ENCODE assay signal across 9 cellular contexts in genomic region chr2:158214431-158214830, GRCh38.
DNase-seq lines count a peak whose midpoint lies in the region; ATAC-seq, FAIRE-seq and TF ChIP-seq lines count a peak whose summit lies in the region.
"Had no signal": no experiment of that assay in that cellular context is flagged by ENCODE, and none has a peak within 500 bp of the region (broad histone marks: within the 10 kb centered on the region; RNA-seq: fewer than 3 reads in every experiment).

No MANE protein-coding gene starts in this region.

- TF ChIP-seq RAD21 in HepG2 (CRISPR knock-in tag; IDR thresholded peaks at IDR 0.05) = no peak

- H3K4me1 ChIP-seq in HepG2 (ENCODE audit: insufficient read depth, low read length) = peaks cover 17% of the 10 kb centered on the region
- no peaks in the 10 kb centered on the region for H3K4me1 ChIP-seq in osteoblast (ENCODE audit: insufficient read depth, low read length)

- WGBS in HepG2 (ENCODE audit: low lambda C conversion rate) = 17% methylated on average over 2 of the region's 2 CpGs

- H3K4me2 ChIP-seq in HepG2 (ENCODE audit: low read depth, low read length) = peak overlapping the region; percentile 15
- H3K4me2 ChIP-seq in osteoblast (ENCODE audit: insufficient read depth, low read length) = no peak overlapping the region

- H3K36me3 Mint-ChIP-seq in activated T-cell treated with anti-CD3 and anti-CD28 coated beads, Interleukin-2, amount 50 U/mL, for 72 hours (ENCODE audit: insufficient read depth in 2 of 2) = no peaks in the 10 kb centered on the region
- no peaks in the 10 kb centered on the region for H3K36me3 Mint-ChIP-seq in activated T-cell treated with anti-CD3 and anti-CD28 coated beads, Interleukin-2, amount 50 U/mL, for 24 hours (ENCODE audit: low read depth)
- H3K36me3 Mint-ChIP-seq in immature natural killer cell = no peaks in the 10 kb centered on the region

- H2AFZ ChIP-seq in HepG2 (ENCODE audit: low read length) (no peak overlapping the region), osteoblast (ENCODE audit: low read length) (no peak overlapping the region)

- FAIRE-seq in HepG2 (lab: Jason Lieb, UNC) = peak; percentile 63

- no peak overlapping the region for H3K27ac ChIP-seq in HepG2 (ENCODE audit: extremely low read length, insufficient read depth, low read length)
- no peak overlapping the region for H3K27ac ChIP-seq in osteoblast (ENCODE audit: low read depth, low read length)

- no peaks in the 10 kb centered on the region for H3K9me3 Mint-ChIP-seq in activated T-cell treated with anti-CD3 and anti-CD28 coated beads, Interleukin-2, amount 50 U/mL, for 72 hours
- H3K9me3 Mint-ChIP-seq in activated T-cell treated with anti-CD3 and anti-CD28 coated beads, Interleukin-2, amount 50 U/mL, for 24 hours = no peaks in the 10 kb centered on the region
- H3K9me3 Mint-ChIP-seq in immature natural killer cell = peaks cover 0 to 4% (median 0%) of the 10 kb centered on the region in 6 donors
- H3K9me3 Mint-ChIP-seq: T-helper 1 cell treated with Interleukin-12 subunit alpha and Interleukin-12 subunit beta and Interleukin-4 antibody, amounts not matched to agents 30 μg/mL and 1 μg/mL, for 36 hours had no signal

- in situ Hi-C loops in HepG2 (cut with HindIII; ENCODE audit: extremely low pct_ligation_motif_present, low pct_unique_long_range_greater_than_20kb) = no loop called here

- no peak overlapping the region for H3K9ac ChIP-seq in HepG2 (ENCODE audit: insufficient read depth, low read depth, low read length)

- POLR2A ChIA-PET in HepG2 (lab: Yijun Ruan, JAX) = interaction anchor here (1.2 kb wide), 1 partner anchor 83 kb away, joined by 3 read pairs; no protein-coding TSS in a partner anchor

- peaks cover 17% of the 10 kb centered on the region for H3K27me3 Mint-ChIP-seq in activated T-cell treated with anti-CD3 and anti-CD28 coated beads, Interleukin-2, amount 50 U/mL, for 72 hours (ENCODE audit: low read depth)
- peaks cover 6% of the 10 kb centered on the region for H3K27me3 Mint-ChIP-seq in activated T-cell treated with anti-CD3 and anti-CD28 coated beads, Interleukin-2, amount 50 U/mL, for 24 hours
- no peaks in the 10 kb centered on the region for H3K27me3 Mint-ChIP-seq in immature natural killer cell (ENCODE audit: low read depth in 3 of 3)

- H3K36me3 ChIP-seq in HepG2 (replicated peaks in 1 of 2; ENCODE audit: control insufficient read depth in 1 of 2, insufficient read depth in 2 of 2, low read length in 2 of 2) (no peaks in the 10 kb centered on the region), osteoblast (ENCODE audit: insufficient read depth, low read length) (no peaks in the 10 kb centered on the region)

- H3K4me3 ChIP-seq in HepG2 (replicated peaks in 1 of 3; ENCODE audit: insufficient read depth in 1 of 3, low read depth in 2 of 3, low read length in 3 of 3) (no peak overlapping the region), osteoblast (ENCODE audit: insufficient read depth, low read length) (no peak overlapping the region)

- intact Hi-C loops in HepG2 (cut with micrococcal nuclease; ENCODE audit: unreplicated experiment) = no loop called here

- H4K20me1 ChIP-seq in HepG2 (ENCODE audit: insufficient read depth, low read length) (no peaks in the 10 kb centered on the region), osteoblast (ENCODE audit: insufficient read depth, low read length) (no peaks in the 10 kb centered on the region)

- no peak for DNase-seq in activated T-cell treated with anti-CD3 and anti-CD28 coated beads, Interleukin-2, amount 50 U/mL, for 72 hours
- no peak for DNase-seq in activated T-cell treated with anti-CD3 and anti-CD28 coated beads, Interleukin-2, amount 50 U/mL, for 24 hours
- peak; percentile 77 for DNase-seq in HepG2 (ENCODE audit: low spot score)
- DNase-seq in osteoblast (ENCODE audit: insufficient read length, low spot score, missing footprints) = no peak
- DNase-seq in hippocampal formation (lab: John Stamatoyannopoulos, UW) = no peak
- DNase-seq in immature natural killer cell = no peak

- CTCF ChIA-PET in HepG2 (lab: Yijun Ruan, JAX; ENCODE audit: low intra/inter-chr PET ratio, low total read pairs) = no interaction called here

- peaks cover 7% of the 10 kb centered on the region for H3K4me1 Mint-ChIP-seq in activated T-cell treated with anti-CD3 and anti-CD28 coated beads, Interleukin-2, amount 50 U/mL, for 72 hours (ENCODE audit: low read depth)
- peaks cover 8% of the 10 kb centered on the region for H3K4me1 Mint-ChIP-seq in activated T-cell treated with anti-CD3 and anti-CD28 coated beads, Interleukin-2, amount 50 U/mL, for 24 hours (ENCODE audit: low read depth)
- no peaks in the 10 kb centered on the region for H3K4me1 Mint-ChIP-seq in immature natural killer cell

- peak in 1 of 2 donors; percentile 33 for ATAC-seq in activated T-cell treated with anti-CD3 and anti-CD28 coated beads, Interleukin-2, amount 50 U/mL, for 72 hours (replicated peaks in 1 of 2)
- ATAC-seq in HG03196 (IDR thresholded peaks at IDR 0.05; ENCODE audit: unreplicated experiment) = peak; percentile 96
- peak; percentile 86 for ATAC-seq in HepG2

- TF ChIP-seq CTCF in HepG2 (CRISPR knock-in tag; IDR thresholded peaks at IDR 0.05) (no peak), osteoblast (IDR thresholded peaks at IDR 0.05; ENCODE audit: extremely low read depth, low read depth, low read length) (no peak)

- H3K79me2 ChIP-seq in HepG2 (ENCODE audit: insufficient read depth, low read length) (no peaks in the 10 kb centered on the region), osteoblast (ENCODE audit: insufficient read depth, low read length) (no peaks in the 10 kb centered on the region)

- BruUV-seq in HepG2 (replicated peaks; lab: Mats Ljungman, UMichigan) = no TSS peak

- TF ChIP-seq EP300 in HepG2 (IDR thresholded peaks at IDR 0.05; ENCODE audit: low read depth in 2 of 2, low read length in 2 of 2) (peak in 1 of 2 experiments; percentile 43; a peak in 1 of 4 replicates), HepG2 (CRISPR knock-in tag; IDR thresholded peaks at IDR 0.05; ENCODE audit: borderline replicate concordance) (no peak)

- no peak overlapping the region for H3K4me3 Mint-ChIP-seq in activated T-cell treated with anti-CD3 and anti-CD28 coated beads, Interleukin-2, amount 50 U/mL, for 72 hours
- no peak overlapping the region for H3K4me3 Mint-ChIP-seq in activated T-cell treated with anti-CD3 and anti-CD28 coated beads, Interleukin-2, amount 50 U/mL, for 24 hours
- no peak overlapping the region for H3K4me3 Mint-ChIP-seq in immature natural killer cell
- H3K4me3 Mint-ChIP-seq: T-helper 1 cell treated with Interleukin-12 subunit alpha and Interleukin-12 subunit beta and Interleukin-4 antibody, amounts not matched to agents 30 μg/mL and 1 μg/mL, for 36 hours had no signal

- no peak for TF ChIP-seq POLR2A in HepG2 (IDR thresholded peaks at IDR 0.05; ENCODE audit: insufficient read depth in 1 of 2, low read depth in 2 of 2, low read length in 2 of 2)

- H3K27me3 ChIP-seq in HepG2 (ENCODE audit: control insufficient read depth in 1 of 2, insufficient read depth in 2 of 2, low read length in 2 of 2) (peaks cover 0 to 2% of the 10 kb centered on the region in 2 experiments; a peak in 1 of 5 replicates), osteoblast (ENCODE audit: insufficient read depth, low read length) (no peaks in the 10 kb centered on the region)

- H3K9me3 ChIP-seq in HepG2 (ENCODE audit: low read length) = no peaks in the 10 kb centered on the region
- no peaks in the 10 kb centered on the region for H3K9me3 ChIP-seq in osteoblast (ENCODE audit: low read depth, low read length)

- H3K27ac Mint-ChIP-seq in activated T-cell treated with anti-CD3 and anti-CD28 coated beads, Interleukin-2, amount 50 U/mL, for 72 hours = peak overlapping the region; percentile 5
- H3K27ac Mint-ChIP-seq in activated T-cell treated with anti-CD3 and anti-CD28 coated beads, Interleukin-2, amount 50 U/mL, for 24 hours = no peak overlapping the region
- no peak overlapping the region for H3K27ac Mint-ChIP-seq in immature natural killer cell
- H3K27ac Mint-ChIP-seq: T-helper 1 cell treated with Interleukin-12 subunit alpha and Interleukin-12 subunit beta and Interleukin-4 antibody, amounts not matched to agents 30 μg/mL and 1 μg/mL, for 36 hours had no signal

TF ChIP-seq in PFSK-1, 5 proteins besides CTCF, POLR2A, EP300 and RAD21 (continues in another document):
- TF ChIP-seq SIN3A (IDR thresholded peaks at IDR 0.05; ENCODE audit: borderline replicate concordance, insufficient read depth, low read length) (peak; percentile 37; the same call in 1 of the 2 replicates), POLR2AphosphoS5 (IDR thresholded peaks at IDR 0.05; ENCODE audit: low read depth, low read length) (no peak)

TF ChIP-seq in HepG2, 621 proteins besides CTCF, POLR2A, EP300 and RAD21 (continues in another document):
- 0 out of 2 replicates have a peak, but pooled peaks have one; percentile 27 for TF ChIP-seq RXRB (CRISPR knock-in tag; IDR thresholded peaks at IDR 0.05; ENCODE audit: borderline replicate concordance)
- no peak for TF ChIP-seq ZBTB38 (CRISPR knock-in tag; IDR thresholded peaks at IDR 0.05)
- no peak for TF ChIP-seq ZNF282 (IDR thresholded peaks at IDR 0.05; ENCODE audit: partially characterized antibody)
- no peak for TF ChIP-seq CBX2 (IDR thresholded peaks at IDR 0.05; ENCODE audit: low read depth, low read length)
- TF ChIP-seq CBX2 (CRISPR knock-in tag; IDR thresholded peaks at IDR 0.05; ENCODE audit: low read depth) = no peak
- no peak for TF ChIP-seq REL (CRISPR knock-in tag; conservative IDR thresholded peaks at IDR 0.05)
- TF ChIP-seq ZNF546 (CRISPR knock-in tag; conservative IDR thresholded peaks at IDR 0.05) = no peak
- no peak for TF ChIP-seq ZNF670 (CRISPR knock-in tag; IDR thresholded peaks at IDR 0.05; ENCODE audit: borderline replicate concordance)
- TF ChIP-seq GABPA (IDR thresholded peaks at IDR 0.05; ENCODE audit: low read depth, low read length) = no peak
- peak; percentile 36; the same call in 1 of the 2 replicates for TF ChIP-seq GABPA (CRISPR knock-in tag; IDR thresholded peaks at IDR 0.05; ENCODE audit: low read depth)
- TF ChIP-seq SMARCE1 (IDR thresholded peaks at IDR 0.05; ENCODE audit: borderline replicate concordance) = no peak
- TF ChIP-seq HNF4G (IDR thresholded peaks at IDR 0.05; ENCODE audit: borderline replicate concordance, low read depth, low read length) = no peak
- no peak for TF ChIP-seq HNF4G (CRISPR knock-in tag; IDR thresholded peaks at IDR 0.05; ENCODE audit: borderline replicate concordance, low read depth)
- no peak for TF ChIP-seq ZBTB2 (CRISPR knock-in tag; IDR thresholded peaks at IDR 0.05; ENCODE audit: low read depth)
